ENCODE assay signal across 19 cellular contexts in the genomic region with DNA sequence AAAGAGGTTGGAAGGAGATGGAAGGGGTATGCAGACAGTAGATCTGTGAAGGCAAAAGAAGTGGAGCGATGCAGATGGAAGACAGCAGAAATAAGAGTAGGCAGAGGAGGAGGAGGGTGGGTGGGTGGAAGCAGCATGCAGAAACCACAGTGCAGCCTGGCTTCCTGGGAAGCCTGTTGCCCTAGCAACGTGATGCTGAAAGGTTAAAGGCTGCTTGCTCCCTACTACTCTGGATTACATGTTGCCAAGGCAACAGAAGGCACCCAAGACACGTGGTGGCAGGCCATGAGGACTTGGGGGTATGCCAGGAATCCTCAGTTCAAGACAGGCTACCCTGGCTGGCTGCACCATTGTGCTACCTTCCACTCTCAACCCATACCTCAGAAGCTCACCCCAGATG.
A peak's percentile ranks its signal among the peaks of the same experiment; 100 is the strongest.
DNase-seq lines count a peak whose midpoint lies in the region; ATAC-seq, FAIRE-seq and TF ChIP-seq lines count a peak whose summit lies in the region.
"Had no signal": no experiment of that assay in that cellular context is flagged by ENCODE, and none has a peak within 500 bp of the region (broad histone marks: within the 10 kb centered on the region; RNA-seq: fewer than 3 reads in every experiment).

No MANE protein-coding gene starts in this region.

- DNase-seq in DMS53 (lab: John Stamatoyannopoulos, UW): peak; percentile 77
- no peak for DNase-seq in DMS53 treated with DMSO at 0.1 percent for 48 hours (lab: John Stamatoyannopoulos, UW; ENCODE audit: unreplicated experiment)
- peak; percentile 5 for DNase-seq in NCI-H2196 treated with DMSO at 0.1 percent for 48 hours (lab: John Stamatoyannopoulos, UW; ENCODE audit: unreplicated experiment)
- DNase-seq in esophagus muscularis mucosa (ENCODE audit: extremely low spot score): peak; percentile 47
- DNase-seq in renal cortical epithelial cell (ENCODE audit: low read depth): peak; percentile 76
- DNase-seq in psoas muscle: no peak
- DNase-seq in GM12892 (ENCODE audit: insufficient read length): no peak
- DNase-seq: activated CD4-positive, alpha-beta T cell treated with anti-CD3 and anti-CD28 coated beads, Interleukin-2, amount 50 U/mL, for 48 hours; adrenal gland; CD4-positive, CD25-positive, alpha-beta regulatory T cell; GF-D8; HFFc6; immature natural killer cell; NCI-H510A treated with DMSO at 0.1 percent for 48 hours; thyroid gland had no signal

- H3K27ac ChIP-seq in esophagus muscularis mucosa (replicated peaks in 1 of 4): no peak overlapping the region
- no peak overlapping the region for H3K27ac ChIP-seq in psoas muscle
- H3K27ac ChIP-seq: adrenal gland, thyroid gland had no signal

- H3K36me3 ChIP-seq in esophagus muscularis mucosa (no peaks in the 10 kb centered on the region), psoas muscle (ENCODE audit: insufficient read depth in 1 of 2, low read depth in 1 of 2) (no peaks in the 10 kb centered on the region)
- H3K36me3 ChIP-seq: adrenal gland, thyroid gland had no signal

- 20% methylated on average over 3 of the region's 3 CpGs for WGBS in esophagus muscularis mucosa
- WGBS in psoas muscle, 3 donors: 22 to 34% (median 26%) methylated on average over 3 of the region's 3 CpGs

- TF ChIP-seq CTCF in esophagus muscularis mucosa (IDR thresholded peaks at IDR 0.05) (no peak), psoas muscle (IDR thresholded peaks at IDR 0.05) (no peak)

- H3K4me1 ChIP-seq in esophagus muscularis mucosa (no peaks in the 10 kb centered on the region), psoas muscle (no peaks in the 10 kb centered on the region)
- H3K4me1 ChIP-seq: adrenal gland, thyroid gland had no signal

- H3K27me3 ChIP-seq in esophagus muscularis mucosa (peaks cover 0 to 3% (median 0%) of the 10 kb centered on the region in 4 donors), psoas muscle (ENCODE audit: insufficient read depth in 3 of 3, low read length in 2 of 3) (no peaks in the 10 kb centered on the region)
- H3K27me3 ChIP-seq: adrenal gland, thyroid gland had no signal

- no peak for TF ChIP-seq EP300 in esophagus muscularis mucosa (IDR thresholded peaks at IDR 0.05)

- no peak for FAIRE-seq in GM12892 (lab: Jason Lieb, UNC)
- FAIRE-seq: A204.1, endometrium, RCC 7860 had no signal

- intact Hi-C loops in esophagus muscularis mucosa (cut with DNase I): no loop called here
- intact Hi-C loops in psoas muscle (cut with DNase I): no loop called here

- H3K4me3 ChIP-seq in esophagus muscularis mucosa (no peak overlapping the region), psoas muscle (no peak overlapping the region)
- H3K4me3 ChIP-seq: adrenal gland, thyroid gland had no signal

- H3K9me3 ChIP-seq in esophagus muscularis mucosa: no peaks in the 10 kb centered on the region
- H3K9me3 ChIP-seq in psoas muscle: no peaks in the 10 kb centered on the region
- H3K9me3 ChIP-seq: adrenal gland, thyroid gland had no signal

- TF ChIP-seq POLR2A in esophagus muscularis mucosa (IDR thresholded peaks at IDR 0.05; ENCODE audit: low read depth) (no peak), GM12892 (IDR thresholded peaks at IDR 0.05; ENCODE audit: low read depth, low read length) (no peak)

- no peak for ATAC-seq in psoas muscle
- no peak for ATAC-seq in GM21737 (IDR thresholded peaks at IDR 0.05; ENCODE audit: unreplicated experiment)

Comparison
In these comparisons a context has a peak if more than half of its experiments do, and no peak if none do; other contexts are left out.
1. DNase-seq: peak in DMS53 (single experiment), NCI-H2196 treated with DMSO at 0.1 percent for 48 hours (single experiment), esophagus muscularis mucosa (single experiment) and renal cortical epithelial cell (single experiment); none in DMS53 treated with DMSO at 0.1 percent for 48 hours (single experiment), psoas muscle (0 of 2) and GM12892 (single experiment).